ENCODE assay signal across 14 cellular contexts in the genomic region with DNA sequence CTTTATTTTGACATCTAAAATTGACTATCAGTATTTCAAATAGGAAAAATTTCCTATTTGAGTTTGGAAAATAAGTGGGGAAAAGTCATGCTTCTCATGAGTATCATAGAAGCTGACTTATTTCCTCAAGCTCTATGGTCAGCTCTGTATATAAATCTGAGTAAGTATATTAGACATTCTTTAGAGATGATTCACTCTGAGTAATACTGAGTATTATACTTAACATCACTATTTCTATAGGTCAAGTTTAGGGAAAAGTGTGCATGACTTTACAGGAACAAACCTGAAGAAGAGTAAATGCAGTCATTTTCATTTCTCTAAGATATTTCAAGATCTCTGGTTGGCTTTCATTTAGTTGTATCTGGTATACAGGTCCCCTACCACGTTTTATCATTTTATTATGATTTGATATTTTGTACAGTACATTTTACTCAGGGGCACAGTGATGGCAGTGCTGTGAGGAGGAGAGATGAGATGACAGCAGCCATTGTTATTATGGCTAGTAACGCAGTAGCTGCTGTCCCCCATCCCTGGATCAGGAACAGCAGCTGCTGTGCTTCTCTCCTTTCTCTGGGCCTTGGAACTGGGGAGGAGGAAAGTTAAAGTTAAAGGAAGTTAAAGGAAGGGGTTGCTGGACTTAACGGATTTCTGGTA. TPM values are rescaled to one million over a fixed set of nuclear protein-coding genes. Genes with fewer than 3 reads are reported as not detected.
A peak's percentile ranks its signal among the peaks of the same experiment; 100 is the strongest.
DNase-seq lines count a peak whose midpoint lies in the region; ATAC-seq, FAIRE-seq and TF ChIP-seq lines count a peak whose summit lies in the region.
"Had no signal": no experiment of that assay in that cellular context is flagged by ENCODE, and none has a peak within 500 bp of the region (broad histone marks: within the 10 kb centered on the region; RNA-seq: fewer than 3 reads in every experiment).

No MANE protein-coding gene starts in this region.

- intact Hi-C loops in stomach (cut with DNase I; ENCODE audit: low total_unique reads) = no loop called here

- H3K36me3 ChIP-seq in stomach = peaks cover 0 to 14% (median 4%) of the 10 kb centered on the region in 4 donors
- H3K36me3 ChIP-seq: cardiac muscle cell, thyroid gland had no signal

- H3K27me3 ChIP-seq in stomach = no peaks in the 10 kb centered on the region
- H3K27me3 ChIP-seq: cardiac muscle cell, thyroid gland had no signal

- peaks cover 4 to 52% (median 26%) of the 10 kb centered on the region in 4 donors for H3K4me1 ChIP-seq in stomach
- H3K4me1 ChIP-seq: thyroid gland had no signal

- no peak overlapping the region for H3K4me3 ChIP-seq in stomach
- H3K4me3 ChIP-seq: cardiac muscle cell, thyroid gland had no signal

- TF ChIP-seq EP300 in stomach (IDR thresholded peaks at IDR 0.05) = no peak

- DNase-seq in RKO (ENCODE audit: low spot score) (peak; percentile 99), fibroblast of gingiva (ENCODE audit: low read depth) (peak; percentile 14), stomach (no peak), DMS153 (lab: John Stamatoyannopoulos, UW) (no peak), NCI-H2196 treated with DMSO at 0.1 percent for 48 hours (lab: John Stamatoyannopoulos, UW; ENCODE audit: unreplicated experiment) (no peak)
- no peak for DNase-seq in stimulated activated CD4-positive, alpha-beta T cell treated with anti-CD3 and anti-CD28 coated beads, Interleukin-2, amount 100 ng/mL, for 24 hours
- DNase-seq: COR-L47, T1000, thyroid gland had no signal

- H3K9me3 ChIP-seq in stomach = no peaks in the 10 kb centered on the region
- H3K9me3 ChIP-seq: thyroid gland had no signal

- H3K27ac ChIP-seq in stomach = no peak overlapping the region
- H3K27ac ChIP-seq: cardiac muscle cell, thyroid gland had no signal

- no peak for TF ChIP-seq CTCF in stomach (IDR thresholded peaks at IDR 0.05)

- ATAC-seq in GM19468 (IDR thresholded peaks at IDR 0.05; ENCODE audit: extremely low read depth, unreplicated experiment) = peak; percentile 19

- FAIRE-seq in A204.1 (lab: Jason Lieb, UNC) = peak; percentile 32

- TF ChIP-seq POLR2A in stomach (IDR thresholded peaks at IDR 0.05) = no peak

- 65 to 75% (median 66%) methylated on average over 3 of the region's 3 CpGs for WGBS in stomach, 5 donors

RNA-seq across cellular contexts. Expression of a gene that starts 15.2 kb away (rescaled TPM):
- 100 to 1,000 TPM; 123 to 799 (median 162) TPM for total RNA-seq in stomach
- 10 to 100 TPM; 63.3 to 89.4 (median 85.9) TPM for polyA plus RNA-seq in stomach

RNA-seq across cellular contexts. Expression of a gene that starts 49.2 kb away (rescaled TPM):
- not detected for total RNA-seq in stomach
- not detected for polyA plus RNA-seq in stomach
- total RNA-seq: cardiac muscle cell, kidney epithelial cell, skeletal muscle tissue, thyroid gland had no signal
- polyA plus RNA-seq: cardiac muscle cell had no signal

Comparison
In these comparisons a context has a peak if more than half of its experiments do, and no peak if none do; other contexts are left out.
1. DNase-seq: peak in RKO (single experiment) and fibroblast of gingiva (single experiment); none in stomach (single experiment), DMS153 (single experiment), NCI-H2196 treated with DMSO at 0.1 percent for 48 hours (single experiment) and stimulated activated CD4-positive, alpha-beta T cell treated with anti-CD3 and anti-CD28 coated beads, Interleukin-2, amount 100 ng/mL, for 24 hours (0 of 2).